12 cellular contexts compared by ENCODE assay signal in genomic region chr1:26291433-26291832, GRCh38. TPM values are rescaled to one million over a fixed set of nuclear protein-coding genes. Genes with fewer than 3 reads are reported as not detected.
DNase-seq lines count a peak whose midpoint lies in the region; ATAC-seq and TF ChIP-seq lines count a peak whose summit lies in the region.
"Had no signal": no experiment of that assay in that cellular context is flagged by ENCODE, and none has a peak within 500 bp of the region (broad histone marks: within the 10 kb centered on the region; RNA-seq: fewer than 3 reads in every experiment).

No MANE protein-coding gene starts in this region.

- no peak for TF ChIP-seq CTCF in CD8-positive, alpha-beta T cell (IDR thresholded peaks at IDR 0.05)
- TF ChIP-seq CTCF in gastrocnemius medialis (IDR thresholded peaks at IDR 0.05 in 4 of 5, conservative IDR thresholded peaks at IDR 0.05 in 1 of 5), result no peak

- no peak for ATAC-seq in CD8-positive, alpha-beta T cell
- ATAC-seq in gastrocnemius medialis, result no peak

- in situ Hi-C loops in gastrocnemius medialis (cut with MboI; ENCODE audit: low sequenced_read_pairs in 4 of 4), result no loop called here

- intact Hi-C loops in CD8-positive, alpha-beta T cell (cut with DNase I, micrococcal nuclease), result no loop called here
- intact Hi-C loops in dendritic cell treated with granulocyte-macrophage colony-stimulating factor and Interleukin-4, amounts not matched to agents 40 ng/mL and 50 ng/mL, for 4 days (cut with micrococcal nuclease), result no loop called here
- intact Hi-C loops in gastrocnemius medialis (cut with DNase I; ENCODE audit: low total_unique reads), result no loop called here

- no peaks in the 10 kb centered on the region for H3K27me3 Mint-ChIP-seq in CD8-positive, alpha-beta T cell (ENCODE audit: low read depth)
- H3K27me3 Mint-ChIP-seq in dendritic cell treated with granulocyte-macrophage colony-stimulating factor and Interleukin-4, amounts not matched to agents 40 ng/mL and 50 ng/mL, for 4 days, result no peaks in the 10 kb centered on the region

- H3K4me1 ChIP-seq in CD8-positive, alpha-beta T cell (ENCODE audit: insufficient read depth, low read length), result peaks cover 66% of the 10 kb centered on the region
- H3K4me1 ChIP-seq in gastrocnemius medialis, result peaks cover 21 to 23% of the 10 kb centered on the region in 2 donors

- no peaks in the 10 kb centered on the region for H3K36me3 ChIP-seq in CD8-positive, alpha-beta T cell (ENCODE audit: insufficient read depth, low read length)
- no peaks in the 10 kb centered on the region for H3K36me3 ChIP-seq in KOPT-K1 (ENCODE audit: insufficient read depth, low read length)
- H3K36me3 ChIP-seq in gastrocnemius medialis, result no peaks in the 10 kb centered on the region

- POLR2A ChIA-PET in CD8-positive, alpha-beta T cell (lab: Charles Lee), result interaction anchor here (0.9 to 21.5 kb wide), 2 partner anchors 30 to 47 kb away, joined by 3 to 666 read pairs; partner anchors contain the start of gene CD52

- H3K9me3 Mint-ChIP-seq in CD8-positive, alpha-beta T cell, result no peaks in the 10 kb centered on the region
- H3K9me3 Mint-ChIP-seq in dendritic cell treated with granulocyte-macrophage colony-stimulating factor and Interleukin-4, amounts not matched to agents 40 ng/mL and 50 ng/mL, for 4 days, result no peaks in the 10 kb centered on the region

- no peaks in the 10 kb centered on the region for H3K27me3 ChIP-seq in CD8-positive, alpha-beta T cell (ENCODE audit: insufficient read depth, low read length)
- H3K27me3 ChIP-seq in gastrocnemius medialis, result no peaks in the 10 kb centered on the region

- peak overlapping the region; percentile 83 for H3K27ac ChIP-seq in CD8-positive, alpha-beta T cell (ENCODE audit: low read depth, low read length)
- peak overlapping the region; percentile 99 for H3K27ac ChIP-seq in KOPT-K1 (ENCODE audit: low read depth, low read length, poor library complexity, severe bottlenecking)
- H3K27ac ChIP-seq in gastrocnemius medialis, result peak overlapping the region in 3 of 4 donors; percentile 50 to 64 (median 61)

- peaks cover 71% of the 10 kb centered on the region for H3K4me1 Mint-ChIP-seq in CD8-positive, alpha-beta T cell (ENCODE audit: low read depth)
- H3K4me1 Mint-ChIP-seq in dendritic cell treated with granulocyte-macrophage colony-stimulating factor and Interleukin-4, amounts not matched to agents 40 ng/mL and 50 ng/mL, for 4 days (ENCODE audit: low read depth), result peaks cover 73% of the 10 kb centered on the region

- H3K4me3 Mint-ChIP-seq in CD8-positive, alpha-beta T cell, result peak overlapping the region; percentile 8
- no peak overlapping the region for H3K4me3 Mint-ChIP-seq in dendritic cell treated with granulocyte-macrophage colony-stimulating factor and Interleukin-4, amounts not matched to agents 40 ng/mL and 50 ng/mL, for 4 days

- H3K9me3 ChIP-seq in CD8-positive, alpha-beta T cell (ENCODE audit: low read length), result no peaks in the 10 kb centered on the region
- H3K9me3 ChIP-seq in KOPT-K1 (ENCODE audit: insufficient read depth, low read length, poor library complexity, severe bottlenecking), result no peaks in the 10 kb centered on the region
- no peaks in the 10 kb centered on the region for H3K9me3 ChIP-seq in gastrocnemius medialis

- CTCF ChIA-PET in CD8-positive, alpha-beta T cell (lab: Charles Lee), result interaction anchor here (1.8 to 22.3 kb wide), 3 partner anchors 9 to 126 kb away, joined by 5 to 844 read pairs (median 6); partner anchors contain the start of gene CD52

- no peak for DNase-seq in CD8-positive, alpha-beta T cell
- no peak for DNase-seq in gastrocnemius medialis
- no peak for DNase-seq in globus pallidus (ENCODE audit: low spot score)
- no peak for DNase-seq in cerebellum (ENCODE audit: low spot score)
- DNase-seq in NCI-H2081 treated with DMSO at 0.1 percent for 48 hours (lab: John Stamatoyannopoulos, UW), result no peak
- DNase-seq: activated CD4-positive, alpha-beta T cell treated with anti-CD3 and anti-CD28 coated beads, Interleukin-2, amount 50 U/mL, for 4 hours; dermis blood vessel endothelial cell; NCI-H1105 treated with DMSO at 0.1 percent for 48 hours; NCI-H446 treated with DMSO at 0.1 percent for 48 hours; stimulated activated CD4-positive, alpha-beta T cell treated with anti-CD3 and anti-CD28 coated beads, Interleukin-4, amount 100 ng/mL, for 4 hours had no signal

- H3K27ac Mint-ChIP-seq in CD8-positive, alpha-beta T cell, result peak overlapping the region; percentile 100
- H3K27ac Mint-ChIP-seq in dendritic cell treated with granulocyte-macrophage colony-stimulating factor and Interleukin-4, amounts not matched to agents 40 ng/mL and 50 ng/mL, for 4 days, result peak overlapping the region; percentile 94

- H3K4me3 ChIP-seq in CD8-positive, alpha-beta T cell (ENCODE audit: low read depth, low read length), result no peak overlapping the region
- no peak overlapping the region for H3K4me3 ChIP-seq in gastrocnemius medialis

- H3K36me3 Mint-ChIP-seq in CD8-positive, alpha-beta T cell, result peaks cover 8% of the 10 kb centered on the region
- peaks cover 46% of the 10 kb centered on the region for H3K36me3 Mint-ChIP-seq in dendritic cell treated with granulocyte-macrophage colony-stimulating factor and Interleukin-4, amounts not matched to agents 40 ng/mL and 50 ng/mL, for 4 days (ENCODE audit: low read depth)

- no peak for TF ChIP-seq POLR2A in gastrocnemius medialis (IDR thresholded peaks at IDR 0.05)

RNA-seq across cellular contexts. Expression of gene SH3BGRL3, which starts 11.5 kb away (rescaled TPM):
- 100 to 1,000 TPM; 187 to 191 TPM for total RNA-seq in CD8-positive, alpha-beta T cell
- total RNA-seq in gastrocnemius medialis, result 10 to 100 TPM; 10.3 to 16.9 (median 13.1) TPM
- total RNA-seq in cerebellum, result 13.9 TPM

RNA-seq across cellular contexts. Expression of gene UBXN11, which starts 15.0 kb away (rescaled TPM):
- total RNA-seq in CD8-positive, alpha-beta T cell, result 10 to 100 TPM; 28.6 to 33.8 TPM
- total RNA-seq in gastrocnemius medialis (1 to 10 TPM; 2.7 to 3.8 (median 3.4) TPM), cerebellum (10.2 TPM)

RNA-seq across cellular contexts. Expression of gene CD52, which starts 26.3 kb away (rescaled TPM):
- 100 to 1,000 TPM; 285 to 289 TPM for total RNA-seq in CD8-positive, alpha-beta T cell
- total RNA-seq in gastrocnemius medialis (1 to 10 TPM in 2 of 4 donors, not detected in 2; 1.4 to 2.8 TPM), cerebellum (not detected)
- total RNA-seq: dermis blood vessel endothelial cell had no signal

RNA-seq across cellular contexts. Expression of gene CEP85, which starts 57.4 kb away (rescaled TPM):
- total RNA-seq in CD8-positive, alpha-beta T cell, result 1 to 10 TPM; 7.1 TPM
- total RNA-seq in gastrocnemius medialis (10 to 100 TPM; 28.5 to 61.6 (median 41.3) TPM), cerebellum (18.2 TPM)

Comparison
In these comparisons a context has a peak if more than half of its experiments do, and no peak if none do; other contexts are left out.
1. RNA of gene SH3BGRL3, which starts 11.5 kb away (total RNA-seq): 187 to 191 TPM in CD8-positive, alpha-beta T cell; 10.3 to 16.9 TPM in gastrocnemius medialis and 13.9 TPM in cerebellum (single experiment); every median in the first group is over 10 times any median in the second.
2. RNA of gene CD52, which starts 26.3 kb away (total RNA-seq): 285 to 289 TPM in CD8-positive, alpha-beta T cell; 1.4 to 2.8 TPM in gastrocnemius medialis and not detected in cerebellum (single experiment); every median in the first group is over 10 times any median in the second.
3. Peak in every context shown above with its lines, with median percentiles within 50 percentile points of each other: H3K27ac ChIP-seq.